In genomic region chr1:61445269-61445825, GRCh38 we compare ENCODE assay signal across 23 cellular contexts.
A peak's percentile ranks its signal among the peaks of the same experiment; 100 is the strongest.
DNase-seq lines count a peak whose midpoint lies in the region; ATAC-seq and TF ChIP-seq lines count a peak whose summit lies in the region.
"Had no signal": no experiment of that assay in that cellular context is flagged by ENCODE, and none has a peak within 500 bp of the region (broad histone marks: within the 10 kb centered on the region; RNA-seq: fewer than 3 reads in every experiment).

No MANE protein-coding gene starts in this region.

- peak overlapping the region; percentile 95 to 98 (median 96) for H3K27ac Mint-ChIP-seq in nephron
- H3K27ac Mint-ChIP-seq: activated naive CD4-positive, alpha-beta T cell treated with anti-CD3 and anti-CD28 coated beads, Interleukin-2, amount 10 ng/mL, durations not matched to agents 7 days and 5 days; activated T-helper 1 cell treated with anti-CD3 and anti-CD28 coated beads, Interleukin-12 subunit alpha, Interleukin-12 subunit beta, Interleukin-2, Interleukin-4 antibody, amounts not matched to agents 30 ng/mL and 10 ng/mL and 1 ng/mL, durations not matched to agents 14 hours and 24 hours and 36 hours; HFFc6; T-helper 1 cell treated with Interleukin-12 subunit alpha and Interleukin-12 subunit beta and Interleukin-4 antibody, amounts not matched to agents 30 μg/mL and 1 μg/mL, for 36 hours had no signal

- H3K9me3 Mint-ChIP-seq in nephron: no peaks in the 10 kb centered on the region
- H3K9me3 Mint-ChIP-seq: activated naive CD4-positive, alpha-beta T cell treated with anti-CD3 and anti-CD28 coated beads, Interleukin-2, amount 10 ng/mL, durations not matched to agents 7 days and 5 days; activated T-helper 1 cell treated with anti-CD3 and anti-CD28 coated beads, Interleukin-12 subunit alpha, Interleukin-12 subunit beta, Interleukin-2, Interleukin-4 antibody, amounts not matched to agents 30 ng/mL and 10 ng/mL and 1 ng/mL, durations not matched to agents 14 hours and 24 hours and 36 hours; HFFc6; T-helper 1 cell treated with Interleukin-12 subunit alpha and Interleukin-12 subunit beta and Interleukin-4 antibody, amounts not matched to agents 30 μg/mL and 1 μg/mL, for 36 hours had no signal

- H3K27me3 ChIP-seq in right cardiac atrium (ENCODE audit: control insufficient read depth, insufficient read depth) (no peaks in the 10 kb centered on the region), esophagus (ENCODE audit: control insufficient read depth in 1 of 2, insufficient read depth in 2 of 2, low read length in 2 of 2) (no peaks in the 10 kb centered on the region), testis (no peaks in the 10 kb centered on the region)
- H3K27me3 ChIP-seq: BLaER1, left lung had no signal

- peak overlapping the region in 1 of 3 experiments; percentile 61 for H3K4me3 Mint-ChIP-seq in nephron
- H3K4me3 Mint-ChIP-seq: activated naive CD4-positive, alpha-beta T cell treated with anti-CD3 and anti-CD28 coated beads, Interleukin-2, amount 10 ng/mL, durations not matched to agents 7 days and 5 days; activated T-helper 1 cell treated with anti-CD3 and anti-CD28 coated beads, Interleukin-12 subunit alpha, Interleukin-12 subunit beta, Interleukin-2, Interleukin-4 antibody, amounts not matched to agents 30 ng/mL and 10 ng/mL and 1 ng/mL, durations not matched to agents 14 hours and 24 hours and 36 hours; HFFc6; T-helper 1 cell treated with Interleukin-12 subunit alpha and Interleukin-12 subunit beta and Interleukin-4 antibody, amounts not matched to agents 30 μg/mL and 1 μg/mL, for 36 hours had no signal

- H3K36me3 ChIP-seq in esophagus (ENCODE audit: control insufficient read depth in 2 of 2, insufficient read depth in 2 of 2, low read length in 1 of 2) (no peaks in the 10 kb centered on the region), testis (ENCODE audit: low read depth, missing control alignments) (no peaks in the 10 kb centered on the region)
- H3K36me3 ChIP-seq: BLaER1, left lung had no signal

- WGBS in right cardiac atrium: 58% methylated on average over 8 of the region's 8 CpGs
- WGBS in esophagus, 2 donors: 66 to 68% methylated on average over 8 of the region's 8 CpGs
- 76 to 78% methylated on average over 8 of the region's 8 CpGs for WGBS in testis, 2 donors

- H3K4me1 ChIP-seq in right cardiac atrium (ENCODE audit: control insufficient read depth, insufficient read depth, low read length) (peaks cover 36% of the 10 kb centered on the region), esophagus (ENCODE audit: control insufficient read depth in 2 of 2, insufficient read depth in 2 of 2, low read length in 1 of 2) (peaks cover 3 to 16% of the 10 kb centered on the region in 2 donors), testis (peaks cover 18% of the 10 kb centered on the region)
- H3K4me1 ChIP-seq: BLaER1 had no signal

- peaks cover 98% of the 10 kb centered on the region for H3K4me1 Mint-ChIP-seq in nephron
- H3K4me1 Mint-ChIP-seq: activated naive CD4-positive, alpha-beta T cell treated with anti-CD3 and anti-CD28 coated beads, Interleukin-2, amount 10 ng/mL, durations not matched to agents 7 days and 5 days had no signal

- ATAC-seq in right cardiac atrium (no peak), Right ventricle myocardium inferior (no peak), HG03135 (IDR thresholded peaks at IDR 0.05; ENCODE audit: unreplicated experiment) (no peak)
- ATAC-seq: left lung had no signal

- TF ChIP-seq POLR2A in testis (IDR thresholded peaks at IDR 0.05): no peak

- H3K9me3 ChIP-seq in right cardiac atrium (ENCODE audit: control insufficient read depth, low read length) (no peaks in the 10 kb centered on the region), esophagus (ENCODE audit: control insufficient read depth in 2 of 2, insufficient read depth in 1 of 2, low read depth in 1 of 2, low read length in 1 of 2) (no peaks in the 10 kb centered on the region), testis (no peaks in the 10 kb centered on the region)
- H3K9me3 ChIP-seq: BLaER1, left lung had no signal

- H3K27ac ChIP-seq in right cardiac atrium (ENCODE audit: low read length) (peak overlapping the region; percentile 77), esophagus (ENCODE audit: low read depth in 2 of 2, low read length in 1 of 2) (peak overlapping the region; percentile 36 to 58), testis (no peak overlapping the region)
- H3K27ac ChIP-seq: BLaER1, GM23248, KMS-11, left lung, VCaP had no signal

- DNase-seq in right cardiac atrium: no peak
- no peak for DNase-seq in Right ventricle myocardium inferior (ENCODE audit: missing footprints)
- DNase-seq in iPS-NIHi7 (ENCODE audit: extremely low spot score): no peak
- no peak for DNase-seq in testis
- no peak for DNase-seq in NCI-H2081 (lab: John Stamatoyannopoulos, UW)
- DNase-seq: activated CD4-positive, alpha-beta T cell treated with anti-CD3 and anti-CD28 coated beads, Interleukin-2, amount 50 U/mL, for 4 hours; activated naive CD4-positive, alpha-beta T cell treated with anti-CD3 and anti-CD28 coated beads, Interleukin-2, amount 10 ng/mL, durations not matched to agents 7 days and 5 days; amniotic stem cell; COR-L47; cortex of kidney; GM23248; HFFc6; left lung; NCI-H1694 treated with DMSO at 0.1 percent for 48 hours; NCI-H526 treated with DMSO at 0.1 percent for 48 hours had no signal

- H3K36me3 Mint-ChIP-seq in nephron (ENCODE audit: low read depth): peaks cover 7% of the 10 kb centered on the region
- H3K36me3 Mint-ChIP-seq: activated naive CD4-positive, alpha-beta T cell treated with anti-CD3 and anti-CD28 coated beads, Interleukin-2, amount 10 ng/mL, durations not matched to agents 7 days and 5 days had no signal

- no peaks in the 10 kb centered on the region for H3K27me3 Mint-ChIP-seq in nephron (ENCODE audit: low read depth)
- H3K27me3 Mint-ChIP-seq: activated naive CD4-positive, alpha-beta T cell treated with anti-CD3 and anti-CD28 coated beads, Interleukin-2, amount 10 ng/mL, durations not matched to agents 7 days and 5 days had no signal

- H3K4me3 ChIP-seq in right cardiac atrium (ENCODE audit: low read length) (no peak overlapping the region), esophagus (ENCODE audit: low read depth in 1 of 2, low read length in 2 of 2) (no peak overlapping the region), testis (no peak overlapping the region)
- H3K4me3 ChIP-seq: BLaER1, GM23248, left lung had no signal

- TF ChIP-seq CTCF in nephron (IDR thresholded peaks at IDR 0.05; ENCODE audit: unreplicated experiment in 3 of 3): no peak
- no peak for TF ChIP-seq CTCF in testis (IDR thresholded peaks at IDR 0.05)

- intact Hi-C loops in right cardiac atrium (cut with DNase I) (loop anchor here in 2 of 4 donors (5.0 kb wide), 3 partner anchors 103 to 393 kb away; no protein-coding TSS in a partner anchor), Right ventricle myocardium inferior (cut with DNase I) (no loop called here), testis (cut with DNase I; ENCODE audit: low total_unique reads) (loop anchor here (10.0 kb wide), 1 partner anchor 101 kb away; no protein-coding TSS in a partner anchor)

Comparison
In these comparisons a context has a peak if more than half of its experiments do, and no peak if none do; other contexts are left out.
1. H3K27ac ChIP-seq: peak in right cardiac atrium (single experiment) and esophagus (2 of 2); none in testis (0 of 2).